ENCODE assay signal across 31 cellular contexts in genomic region chr10:119438717-119439116, GRCh38.
"Had no signal": no experiment of that assay in that cellular context is flagged by ENCODE, and none has a peak within 500 bp of the region (broad histone marks: within the 10 kb centered on the region; RNA-seq: fewer than 3 reads in every experiment).

No MANE protein-coding gene starts in this region.

- H3K4me3 ChIP-seq: heart left ventricle, lower lobe of right lung, neural progenitor cell, psoas muscle, skin epidermis, stomach, testis, thyroid gland, transverse colon, upper lobe of right lung had no signal

- H3K9me3 ChIP-seq: heart left ventricle, lower lobe of right lung, neutrophil, psoas muscle, stomach, testis, thyroid gland, transverse colon, upper lobe of right lung had no signal

- ATAC-seq: heart left ventricle; left ventricle myocardium superior; lower lobe of right lung; natural killer cell; psoas muscle; sciatic nerve; stimulated activated memory B cell treated with anti-CD40 and anti-IgM and Interleukin-4, amounts not matched to agents 10 μg/mL and 1 μg/mL and 100 μg/mL, for 72 hours; stimulated activated naive CD8-positive, alpha-beta T cell treated with anti-CD3 and anti-CD28 coated beads, Interleukin-15, Interleukin-2, amounts not matched to agents 100 U/mL and 50 U/mL, for 24 hours; upper lobe of right lung had no signal

- H3K36me3 ChIP-seq: neural progenitor cell, transverse colon had no signal

- FAIRE-seq: islet of Langerhans, urothelium cell line had no signal

- H3K27ac Mint-ChIP-seq: mesothelial cell of epicardium; natural killer cell; nephron progenitor cell; neural progenitor cell; stimulated activated memory B cell treated with anti-CD40 and anti-IgM and Interleukin-4, amounts not matched to agents 10 μg/mL and 1 μg/mL and 100 μg/mL, for 72 hours had no signal

- H3K9me3 Mint-ChIP-seq: immature natural killer cell, natural killer cell had no signal

- H3K9ac ChIP-seq: neural progenitor cell, parathyroid adenoma had no signal

- H3K27ac ChIP-seq: lower lobe of right lung, neural progenitor cell, neutrophil, parathyroid adenoma, psoas muscle, testis, thyroid gland, transverse colon, upper lobe of right lung had no signal

- H3K4me1 ChIP-seq: parathyroid adenoma, psoas muscle, transverse colon had no signal

- H3K4me1 Mint-ChIP-seq: immature natural killer cell, mesothelial cell of epicardium, natural killer cell had no signal

- H3K4me3 Mint-ChIP-seq: immature natural killer cell; mesothelial cell of epicardium; naive B cell; natural killer cell; nephron progenitor cell; neural progenitor cell; stimulated activated memory B cell treated with anti-CD40 and anti-IgM and Interleukin-4, amounts not matched to agents 10 μg/mL and 1 μg/mL and 100 μg/mL, for 72 hours had no signal

- H3K27me3 Mint-ChIP-seq: naive B cell; stimulated activated memory B cell treated with anti-CD40 and anti-IgM and Interleukin-4, amounts not matched to agents 10 μg/mL and 1 μg/mL and 100 μg/mL, for 72 hours had no signal

- DNase-seq: hypothalamus; immature natural killer cell; lower lobe of right lung; mammary epithelial cell; mesendoderm; naive B cell; natural killer cell; nephron progenitor cell; occipital lobe; stimulated activated CD4-positive, alpha-beta T cell treated with anti-CD3 and anti-CD28 coated beads, Interleukin-12 subunit alpha, Interleukin-12 subunit beta, amount 100 ng/mL, for 4 hours; stimulated activated CD4-positive, alpha-beta T cell treated with anti-CD3 and anti-CD28 coated beads, Interleukin-15, amount 100 ng/mL, for 24 hours; stimulated activated CD4-positive, alpha-beta T cell treated with anti-CD3 and anti-CD28 coated beads, Interleukin-4, amount 100 ng/mL, for 4 hours; stimulated activated CD8-positive, alpha-beta memory T cell treated with anti-CD3 and anti-CD28 coated beads, Interleukin-4, amount 100 ng/mL, for 48 hours; stimulated activated naive CD8-positive, alpha-beta T cell treated with anti-CD3 and anti-CD28 coated beads, Interleukin-15, Interleukin-2, amounts not matched to agents 100 U/mL and 50 U/mL, for 24 hours; stomach; testis; thyroid gland; transverse colon; upper lobe of right lung had no signal
